1 cellular context compared by ENCODE assay signal in the genomic region with DNA sequence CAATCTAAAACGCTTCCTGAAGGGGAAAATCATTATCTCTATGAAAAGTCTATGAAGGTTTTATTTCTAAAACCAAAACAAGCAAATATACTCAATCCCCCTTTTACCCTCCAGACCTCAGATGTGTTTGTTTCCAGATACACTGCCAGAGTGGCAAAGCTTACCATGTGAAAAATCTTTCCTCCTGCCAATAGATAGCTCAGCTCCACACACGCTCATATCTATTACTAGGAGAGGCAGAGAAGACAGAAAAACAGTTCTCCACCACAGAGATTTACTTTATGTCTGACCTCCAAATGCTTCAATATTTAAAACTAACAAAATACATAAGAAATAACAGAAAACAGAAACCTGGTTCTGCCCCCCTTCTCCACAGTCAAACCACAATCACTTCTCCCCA.
TF ChIP-seq lines count a peak whose summit lies in the region.

No MANE protein-coding gene starts in this region.

TF ChIP-seq in WTC11, 78 proteins besides CTCF, POLR2A, EP300 and RAD21 (continued from another document):
- TF ChIP-seq SMAD3 (CRISPR knock-in tag; IDR thresholded peaks at IDR 0.05; ENCODE audit: borderline replicate concordance) (no peak), ZNF263 (CRISPR knock-in tag; IDR thresholded peaks at IDR 0.05; ENCODE audit: low read depth) (no peak), SMAD4 (CRISPR knock-in tag; IDR thresholded peaks at IDR 0.05) (no peak), ETV6 (CRISPR knock-in tag; IDR thresholded peaks at IDR 0.05) (no peak), OVOL2 (CRISPR knock-in tag; IDR thresholded peaks at IDR 0.05; ENCODE audit: borderline replicate concordance) (no peak)
- TF ChIP-seq, protein P1, sequence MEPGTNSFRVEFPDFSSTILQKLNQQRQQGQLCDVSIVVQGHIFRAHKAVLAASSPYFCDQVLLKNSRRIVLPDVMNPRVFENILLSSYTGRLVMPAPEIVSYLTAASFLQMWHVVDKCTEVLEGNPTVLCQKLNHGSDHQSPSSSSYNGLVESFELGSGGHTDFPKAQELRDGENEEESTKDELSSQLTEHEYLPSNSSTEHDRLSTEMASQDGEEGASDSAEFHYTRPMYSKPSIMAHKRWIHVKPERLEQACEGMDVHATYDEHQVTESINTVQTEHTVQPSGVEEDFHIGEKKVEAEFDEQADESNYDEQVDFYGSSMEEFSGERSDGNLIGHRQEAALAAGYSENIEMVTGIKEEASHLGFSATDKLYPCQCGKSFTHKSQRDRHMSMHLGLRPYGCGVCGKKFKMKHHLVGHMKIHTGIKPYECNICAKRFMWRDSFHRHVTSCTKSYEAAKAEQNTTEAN (CRISPR knock-in tag; IDR thresholded peaks at IDR 0.05), result no peak
